8 cellular contexts compared by ENCODE assay signal in the genomic region with DNA sequence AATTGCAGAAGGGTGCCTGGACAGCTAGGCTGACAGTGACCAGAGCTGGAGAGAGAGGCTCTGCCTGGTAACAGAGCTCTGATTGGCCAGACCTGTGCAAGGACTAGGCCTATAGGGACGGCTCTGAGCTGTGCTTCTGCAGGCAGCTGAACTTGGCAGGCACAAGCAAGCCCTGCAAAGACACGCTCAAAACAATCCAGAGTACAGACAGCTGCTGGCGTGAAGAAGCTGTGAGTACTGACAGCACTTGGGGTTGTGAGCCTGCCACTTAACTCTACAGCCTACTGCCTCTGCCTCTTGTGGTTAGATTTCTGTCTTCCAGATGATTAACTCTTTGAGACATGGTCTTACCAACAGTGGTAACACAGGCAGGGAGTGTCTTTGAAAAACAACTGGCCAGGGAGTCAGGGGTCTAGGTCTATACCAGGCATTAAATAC.
A peak's percentile ranks its signal among the peaks of the same experiment; 100 is the strongest.
DNase-seq lines count a peak whose midpoint lies in the region; ATAC-seq and TF ChIP-seq lines count a peak whose summit lies in the region.

No MANE protein-coding gene starts in this region.

- H3K27me3 ChIP-seq in Karpas-422 (ENCODE audit: low read length) = no peaks in the 10 kb centered on the region
- H3K27me3 ChIP-seq in Peyer's patch = no peaks in the 10 kb centered on the region
- H3K27me3 ChIP-seq in smooth muscle cell (ENCODE audit: low read depth) = no peaks in the 10 kb centered on the region

- 0% methylated on average over 3 of the region's 3 CpGs for WGBS in smooth muscle cell (ENCODE audit: low lambda C conversion rate)

- H3F3A ChIP-seq in smooth muscle cell (ENCODE audit: low read depth) = peaks cover 16% of the 10 kb centered on the region

- H3K4me3 Mint-ChIP-seq in central memory CD8-positive, alpha-beta T cell = peak overlapping the region; percentile 50

- no peaks in the 10 kb centered on the region for H3K9me3 Mint-ChIP-seq in central memory CD8-positive, alpha-beta T cell

- no peak overlapping the region for H3K27ac Mint-ChIP-seq in central memory CD8-positive, alpha-beta T cell (ENCODE audit: low read depth)

- ATAC-seq in central memory CD8-positive, alpha-beta T cell (replicated peaks; ENCODE audit: extremely low read depth, poor library complexity, severe bottlenecking) = peak; percentile 65

- H3K27me3 Mint-ChIP-seq in central memory CD8-positive, alpha-beta T cell = peaks cover 10% of the 10 kb centered on the region

- H3K4me2 ChIP-seq in Karpas-422 (ENCODE audit: low read depth, low read length, poor library complexity, severe bottlenecking) (no peak overlapping the region), smooth muscle cell (peak overlapping the region; percentile 77)

- H3K27ac ChIP-seq in Karpas-422 (ENCODE audit: low read length) (no peak overlapping the region), Peyer's patch (peak overlapping the region in 2 of 4 donors; percentile 57 to 59), smooth muscle cell (ENCODE audit: low read depth) (peak overlapping the region; percentile 57)

- no peaks in the 10 kb centered on the region for H4K20me1 ChIP-seq in Karpas-422 (ENCODE audit: insufficient read depth, low read depth, low read length)
- no peaks in the 10 kb centered on the region for H4K20me1 ChIP-seq in smooth muscle cell (ENCODE audit: low read depth)

- TF ChIP-seq POLR2A in Peyer's patch (IDR thresholded peaks at IDR 0.05) = no peak

- H3K79me2 ChIP-seq in Karpas-422 (ENCODE audit: low read length) = no peaks in the 10 kb centered on the region
- no peaks in the 10 kb centered on the region for H3K79me2 ChIP-seq in smooth muscle cell (ENCODE audit: low read depth)

- no peaks in the 10 kb centered on the region for H3K9me2 ChIP-seq in Karpas-422 (replicated peaks; ENCODE audit: insufficient read depth, low read length)

- H3K36me3 ChIP-seq in Karpas-422 (ENCODE audit: insufficient read depth, low read length) (no peaks in the 10 kb centered on the region), Peyer's patch (no peaks in the 10 kb centered on the region), smooth muscle cell (ENCODE audit: low read depth) (no peaks in the 10 kb centered on the region)

- H3K9ac ChIP-seq in Karpas-422 (ENCODE audit: low read length) = no peak overlapping the region
- H3K9ac ChIP-seq in smooth muscle cell (ENCODE audit: low read depth) = no peak overlapping the region

- no peak overlapping the region for H2AFZ ChIP-seq in Karpas-422 (ENCODE audit: low read length)
- H2AFZ ChIP-seq in smooth muscle cell (ENCODE audit: low read depth) = peak overlapping the region; percentile 2

- H3K4me1 ChIP-seq in Karpas-422 (ENCODE audit: low read length) (peaks cover 5% of the 10 kb centered on the region), Peyer's patch (peaks cover 0 to 25% (median 0%) of the 10 kb centered on the region in 4 donors), smooth muscle cell (ENCODE audit: low read depth) (peaks cover 18% of the 10 kb centered on the region)

- peak; percentile 18 for DNase-seq in activated CD4-positive, alpha-beta T cell treated with anti-CD3 and anti-CD28 coated beads for 48 hours
- no peak for DNase-seq in activated CD4-positive, alpha-beta T cell treated with anti-CD3 and anti-CD28 coated beads for 1 hour
- DNase-seq in H4 (ENCODE audit: low spot score) (peak; percentile 93), Karpas-422 (peak; percentile 79), Peyer's patch (peak in 2 of 3 donors; percentile 26 to 78), islet precursor cell (peak; percentile 98), smooth muscle cell (lab: John Stamatoyannopoulos, UW; ENCODE audit: unreplicated experiment) (peak; percentile 33)
- DNase-seq in central memory CD8-positive, alpha-beta T cell (ENCODE audit: low spot score in 2 of 2) = no peak

- no peaks in the 10 kb centered on the region for H3K36me3 Mint-ChIP-seq in central memory CD8-positive, alpha-beta T cell (ENCODE audit: insufficient read depth)

- H3K9me3 ChIP-seq in Karpas-422 (ENCODE audit: low read length) (no peaks in the 10 kb centered on the region), Peyer's patch (no peaks in the 10 kb centered on the region), smooth muscle cell (replicated peaks; ENCODE audit: low read depth) (no peaks in the 10 kb centered on the region)

- peaks cover 9% of the 10 kb centered on the region for H3K4me1 Mint-ChIP-seq in central memory CD8-positive, alpha-beta T cell

- TF ChIP-seq CTCF in Peyer's patch (IDR thresholded peaks at IDR 0.05) (no peak), smooth muscle cell (IDR thresholded peaks at IDR 0.05; ENCODE audit: borderline replicate concordance, insufficient read depth, poor library complexity, severe bottlenecking) (no peak)

- H3K4me3 ChIP-seq in Karpas-422 (ENCODE audit: low read length) (no peak overlapping the region), Peyer's patch (no peak overlapping the region), smooth muscle cell (no peak overlapping the region)

Comparison
In these comparisons a context has a peak if more than half of its experiments do, and no peak if none do; other contexts are left out.
1. DNase-seq: peak in activated CD4-positive, alpha-beta T cell treated with anti-CD3 and anti-CD28 coated beads for 48 hours (single experiment), H4 (single experiment), Karpas-422 (single experiment), Peyer's patch (2 of 3), islet precursor cell (single experiment) and smooth muscle cell (single experiment); none in activated CD4-positive, alpha-beta T cell treated with anti-CD3 and anti-CD28 coated beads for 1 hour (single experiment) and central memory CD8-positive, alpha-beta T cell (0 of 2).